Comparison of ENCODE assay signal across 22 cellular contexts in genomic region chr7:127532151-127532550, GRCh38.
"Had no signal": no experiment of that assay in that cellular context is flagged by ENCODE, and none has a peak within 500 bp of the region (broad histone marks: within the 10 kb centered on the region; RNA-seq: fewer than 3 reads in every experiment).

No MANE protein-coding gene starts in this region.

- DNase-seq: activated CD4-positive, alpha-beta memory T cell treated with anti-CD3 and anti-CD28 coated beads, Interleukin-2, amount 10 ng/mL, durations not matched to agents 7 days and 5 days; activated CD4-positive, alpha-beta T cell treated with anti-CD3 and anti-CD28 coated beads, Interleukin-2, amount 10 ng/mL, durations not matched to agents 24 days and 14 days; activated effector memory CD4-positive, alpha-beta T cell treated with anti-CD3 and anti-CD28 coated beads, Interleukin-2, amount 50 U/mL, for 16 hours; activated naive CD4-positive, alpha-beta T cell treated with anti-CD3 and anti-CD28 coated beads, Interleukin-2, amount 50 U/mL, for 16 hours; activated naive CD8-positive, alpha-beta T cell treated with anti-CD3 and anti-CD28 coated beads, Interleukin-2, amount 50 U/mL, for 24 hours; activated T-cell treated with anti-CD3 and anti-CD28 coated beads, Interleukin-2, amount 50 U/mL, for 72 hours; anterior cingulate cortex; heart left ventricle; islet precursor cell; retina; sigmoid colon; stimulated activated CD4-positive, alpha-beta T cell treated with anti-CD3 and anti-CD28 coated beads, Interleukin-2, amount 100 ng/mL, for 48 hours; stimulated activated CD8-positive, alpha-beta memory T cell treated with anti-CD3 and anti-CD28 coated beads, Interleukin-4, amount 100 ng/mL, for 48 hours; stimulated activated naive B cell treated with anti-CD40 and anti-IgM and Interleukin-4, amounts not matched to agents 10 μg/mL and 1 μg/mL and 100 μg/mL, for 72 hours; testis had no signal

- H3K4me1 ChIP-seq: body of pancreas, testis, vagina had no signal

- H3K27ac ChIP-seq: body of pancreas, cardiac muscle cell, epithelial cell of prostate, heart left ventricle, sigmoid colon, testis, vagina, VCaP had no signal

- H3K27me3 ChIP-seq: body of pancreas, testis, vagina had no signal

- H3K9me3 ChIP-seq: body of pancreas, sigmoid colon, testis, vagina had no signal

- H3K4me3 ChIP-seq: body of pancreas, cardiac muscle cell, heart left ventricle, sigmoid colon, testis, vagina had no signal

- H3K36me3 ChIP-seq: cardiac muscle cell, heart left ventricle, sigmoid colon, vagina had no signal

- ATAC-seq: activated naive CD8-positive, alpha-beta T cell treated with anti-CD3 and anti-CD28 coated beads, Interleukin-2, amount 50 U/mL, for 24 hours; activated T-cell treated with anti-CD3 and anti-CD28 coated beads, Interleukin-2, amount 50 U/mL, for 72 hours; body of pancreas; heart left ventricle; left colon; natural killer cell treated with Interleukin-12 subunit alpha and Interleukin-12 subunit beta and Interleukin-15 and Interleukin-18, amount 100 ng/mL, for 72 hours; stimulated activated naive B cell treated with anti-CD40 and anti-IgM and Interleukin-4, amounts not matched to agents 10 μg/mL and 1 μg/mL and 100 μg/mL, for 72 hours had no signal
